Comparison of ENCODE assay signal across 11 cellular contexts in genomic region chr22:49540571-49541450, GRCh38.
"Had no signal": no experiment of that assay in that cellular context is flagged by ENCODE, and none has a peak within 500 bp of the region (broad histone marks: within the 10 kb centered on the region; RNA-seq: fewer than 3 reads in every experiment).

No MANE protein-coding gene starts in this region.

- H3K9me3 ChIP-seq: mucosa of descending colon, vagina had no signal

- H3K27me3 ChIP-seq: vagina had no signal

- DNase-seq: activated CD4-positive, alpha-beta T cell treated with anti-CD3 and anti-CD28 coated beads, Interleukin-2, amount 50 U/mL, for 4 hours; activated T-cell treated with anti-CD3 and anti-CD28 coated beads, Interleukin-2, amount 50 U/mL, for 1 hour; dermis blood vessel endothelial cell; mammary epithelial cell; mucosa of descending colon; stimulated activated CD4-positive, alpha-beta T cell treated with anti-CD3 and anti-CD28 coated beads, Interleukin-2, amount 100 ng/mL, for 48 hours; T-helper 17 cell had no signal

- H3K27ac ChIP-seq: vagina had no signal

- ATAC-seq: activated CD4-positive, CD25-positive, alpha-beta regulatory T cell treated with anti-CD3 and anti-CD28 coated beads, Interleukin-2, amount 50 U/mL, for 24 hours; activated naive CD4-positive, alpha-beta T cell treated with anti-CD3 and anti-CD28 coated beads, Interleukin-2, amount 50 U/mL, for 72 hours; mucosa of descending colon; naive thymus-derived CD8-positive, alpha-beta T cell; T-helper 17 cell had no signal

- H3K4me1 ChIP-seq: vagina had no signal

- H3K36me3 ChIP-seq: vagina had no signal

- H3K4me3 ChIP-seq: mucosa of descending colon, vagina had no signal
